19 cellular contexts compared by ENCODE assay signal in the genomic region with DNA sequence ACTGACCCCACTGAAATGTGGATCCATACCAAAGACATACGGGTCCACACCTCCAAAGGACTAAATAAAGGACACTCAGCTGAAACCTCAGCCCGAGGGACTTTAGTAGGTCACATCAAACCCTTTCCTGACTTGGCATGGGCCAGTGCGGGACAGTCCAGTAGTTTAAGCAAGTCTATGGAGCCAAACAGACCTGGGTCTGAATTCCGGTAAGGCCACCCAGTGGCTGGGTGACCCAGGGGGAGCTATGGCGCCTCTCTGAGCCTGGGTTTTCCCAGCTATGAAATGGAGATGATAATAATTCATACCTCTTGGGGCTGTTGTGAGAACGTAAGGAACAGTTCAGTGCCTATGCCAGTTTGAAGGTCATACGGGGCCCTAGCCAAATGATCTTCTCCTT. TPM values are rescaled to one million over a fixed set of nuclear protein-coding genes. Genes with fewer than 3 reads are reported as not detected.
DNase-seq lines count a peak whose midpoint lies in the region; ATAC-seq and TF ChIP-seq lines count a peak whose summit lies in the region.
"Had no signal": no experiment of that assay in that cellular context is flagged by ENCODE, and none has a peak within 500 bp of the region (broad histone marks: within the 10 kb centered on the region; RNA-seq: fewer than 3 reads in every experiment).

No MANE protein-coding gene starts in this region.

- H3K9me3 ChIP-seq in right cardiac atrium (ENCODE audit: control insufficient read depth, low read length) = no peaks in the 10 kb centered on the region
- H3K9me3 ChIP-seq: BLaER1 treated with 17β-estradiol and CSF1 and Interleukin-3, amounts not matched to agents 10 nM and 100 nM had no signal

- H3K4me3 ChIP-seq in right cardiac atrium (ENCODE audit: low read length) = no peak overlapping the region
- H3K4me3 ChIP-seq: BLaER1 treated with 17β-estradiol and CSF1 and Interleukin-3, amounts not matched to agents 10 nM and 100 nM; GM23338 had no signal

- TF ChIP-seq CTCF in VCaP (conservative IDR thresholded peaks at IDR 0.05) (no peak), type B pancreatic cell (conservative IDR thresholded peaks at IDR 0.05) (no peak)

- intact Hi-C loops in cardiac septum (cut with DNase I) (loop anchor here (5.0 kb wide), 2 partner anchors 308 to 388 kb away; no protein-coding TSS in a partner anchor), right cardiac atrium (cut with DNase I) (loop anchor here in 2 of 4 donors (5.0 to 10.0 kb wide), 2 partner anchors 303 to 311 kb away; no protein-coding TSS in a partner anchor)

- H3K4me3 Mint-ChIP-seq in type B pancreatic cell = no peak overlapping the region
- H3K4me3 Mint-ChIP-seq: B cell; CD4-positive, CD25-positive, alpha-beta regulatory T cell; CD8-positive, alpha-beta memory T cell; GM23338; HFFc6; IgD-negative memory B cell had no signal

- DNase-seq in cardiac septum (ENCODE audit: low spot score) = peak; percentile 57
- no peak for DNase-seq in right cardiac atrium
- DNase-seq in mesenteric fat pad (ENCODE audit: low spot score) = peak; percentile 49
- peak; percentile 66 for DNase-seq in type B pancreatic cell (ENCODE audit: extremely low spot score, unreplicated experiment)
- no peak for DNase-seq in stimulated activated naive CD8-positive, alpha-beta T cell treated with anti-CD3 and anti-CD28 coated beads, Interleukin-15, Interleukin-2, amounts not matched to agents 100 U/mL and 50 U/mL, for 24 hours
- DNase-seq in activated gamma-delta T cell treated with Interleukin-2 at 50 U/mL for 16 hours = no peak
- DNase-seq: CD4-positive, CD25-positive, alpha-beta regulatory T cell; CD8-positive, alpha-beta memory T cell; COR-L47; DMS 273 treated with DMSO at 0.1 percent for 48 hours; DMS79; GDM1; HFFc6 had no signal

- H3K4me1 Mint-ChIP-seq in type B pancreatic cell (ENCODE audit: unreplicated experiment) = peaks cover 42% of the 10 kb centered on the region

- H3K27me3 ChIP-seq in right cardiac atrium (ENCODE audit: control insufficient read depth, insufficient read depth) = no peaks in the 10 kb centered on the region
- H3K27me3 ChIP-seq: BLaER1 treated with 17β-estradiol and CSF1 and Interleukin-3, amounts not matched to agents 10 nM and 100 nM had no signal

- WGBS in right cardiac atrium = 87% methylated on average over 7 of the region's 7 CpGs

- peaks cover 8% of the 10 kb centered on the region for H3K27me3 Mint-ChIP-seq in type B pancreatic cell

- H3K4me1 ChIP-seq in right cardiac atrium (ENCODE audit: control insufficient read depth, insufficient read depth, low read length) = peaks cover 4% of the 10 kb centered on the region

- H3K27ac ChIP-seq in right cardiac atrium (ENCODE audit: low read length) (no peak overlapping the region), VCaP (peak overlapping the region; percentile 84; the same call in 1 of the 2 replicates)
- H3K27ac ChIP-seq: BLaER1 treated with 17β-estradiol and CSF1 and Interleukin-3, amounts not matched to agents 10 nM and 100 nM had no signal

- H3K36me3 Mint-ChIP-seq in type B pancreatic cell = no peaks in the 10 kb centered on the region
- H3K36me3 Mint-ChIP-seq: CD4-positive, CD25-positive, alpha-beta regulatory T cell; CD8-positive, alpha-beta memory T cell; IgD-negative memory B cell had no signal

- H3K27ac Mint-ChIP-seq in type B pancreatic cell = no peak overlapping the region
- H3K27ac Mint-ChIP-seq: B cell; CD4-positive, CD25-positive, alpha-beta regulatory T cell; CD8-positive, alpha-beta memory T cell; GM23338; HFFc6; IgD-negative memory B cell had no signal

- H3K9me3 Mint-ChIP-seq in type B pancreatic cell = no peaks in the 10 kb centered on the region
- H3K9me3 Mint-ChIP-seq: HFFc6, IgD-negative memory B cell had no signal

- no peak for ATAC-seq in right cardiac atrium
- no peak for ATAC-seq in stimulated activated naive CD8-positive, alpha-beta T cell treated with anti-CD3 and anti-CD28 coated beads, Interleukin-15, Interleukin-2, amounts not matched to agents 100 U/mL and 50 U/mL, for 24 hours
- ATAC-seq: GM23338, HCT116 had no signal

RNA-seq across cellular contexts. Expression of a gene that starts 36.2 kb away (rescaled TPM):
- total RNA-seq in cardiac septum = 12.9 TPM
- total RNA-seq in right cardiac atrium = 10 to 100 TPM; 10.7 to 17.7 (median 14.9) TPM
- polyA plus RNA-seq in right cardiac atrium = 5.3 TPM
- total RNA-seq in mesenteric fat pad = 17.4 TPM
- 26.9 and 27.3 TPM in 2 replicates for total RNA-seq in type B pancreatic cell (ENCODE audit: low replicate concordance)

Comparison
In these comparisons a context has a peak if more than half of its experiments do, and no peak if none do; other contexts are left out.
1. DNase-seq: peak in cardiac septum (single experiment), mesenteric fat pad (single experiment) and type B pancreatic cell (single experiment); none in right cardiac atrium (0 of 3), stimulated activated naive CD8-positive, alpha-beta T cell treated with anti-CD3 and anti-CD28 coated beads, Interleukin-15, Interleukin-2, amounts not matched to agents 100 U/mL and 50 U/mL, for 24 hours (single experiment) and activated gamma-delta T cell treated with Interleukin-2 at 50 U/mL for 16 hours (single experiment).